14 cellular contexts compared by ENCODE assay signal in the genomic region with DNA sequence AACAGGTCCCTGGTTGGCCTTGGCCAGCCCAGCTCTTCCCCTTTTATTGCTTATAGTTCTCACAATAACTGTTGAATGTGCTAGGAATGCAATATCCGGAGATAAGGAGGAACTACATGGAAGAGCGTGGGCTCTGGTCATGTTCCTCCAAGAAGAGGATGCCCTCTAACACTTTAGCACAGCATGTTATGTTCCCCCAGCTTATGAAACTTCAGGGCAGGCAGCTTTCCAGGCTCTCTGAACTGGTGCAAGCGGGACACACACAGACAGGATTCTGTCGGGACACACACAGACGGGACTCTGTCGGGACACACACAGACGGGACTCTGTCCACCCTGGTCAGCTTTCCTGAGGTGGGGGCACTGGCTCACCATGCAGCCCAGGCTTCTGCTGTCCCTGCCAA.
A peak's percentile ranks its signal among the peaks of the same experiment; 100 is the strongest.
DNase-seq lines count a peak whose midpoint lies in the region; ATAC-seq and TF ChIP-seq lines count a peak whose summit lies in the region.
"Had no signal": no experiment of that assay in that cellular context is flagged by ENCODE, and none has a peak within 500 bp of the region (broad histone marks: within the 10 kb centered on the region; RNA-seq: fewer than 3 reads in every experiment).

No MANE protein-coding gene starts in this region.

- peaks cover 2% of the 10 kb centered on the region for H3K27me3 Mint-ChIP-seq in neural progenitor cell (ENCODE audit: insufficient read depth, low read depth)

- no peak overlapping the region for H3K4me2 ChIP-seq in neural progenitor cell

- no peak overlapping the region for H3K4me3 ChIP-seq in neural progenitor cell
- H3K4me3 ChIP-seq in uterus: no peak overlapping the region

- no peaks in the 10 kb centered on the region for H4K20me1 ChIP-seq in neural progenitor cell (ENCODE audit: low read depth)

- no peak for TF ChIP-seq POLR2A in uterus (IDR thresholded peaks at IDR 0.05)

- H3K36me3 ChIP-seq in neural progenitor cell: no peaks in the 10 kb centered on the region
- no peaks in the 10 kb centered on the region for H3K36me3 ChIP-seq in uterus

- no peak for TF ChIP-seq CTCF in neural progenitor cell (IDR thresholded peaks at IDR 0.05)
- TF ChIP-seq CTCF in uterus (IDR thresholded peaks at IDR 0.05): no peak

- no peak overlapping the region for H3K27ac Mint-ChIP-seq in neural progenitor cell

- no peaks in the 10 kb centered on the region for H3K27me3 ChIP-seq in neural progenitor cell
- no peaks in the 10 kb centered on the region for H3K27me3 ChIP-seq in uterus

- H3K4me3 Mint-ChIP-seq in neural progenitor cell: no peak overlapping the region

- no peak overlapping the region for H3K9ac ChIP-seq in neural progenitor cell

- H3K79me2 ChIP-seq in neural progenitor cell (ENCODE audit: low read depth): no peaks in the 10 kb centered on the region

- no peaks in the 10 kb centered on the region for H3K4me1 ChIP-seq in neural progenitor cell
- H3K4me1 ChIP-seq in uterus: no peaks in the 10 kb centered on the region

- no peak overlapping the region for H3K27ac ChIP-seq in neural progenitor cell
- H3K27ac ChIP-seq in uterus: peak overlapping the region; percentile 28 to 46
- H3K27ac ChIP-seq: RWPE1 had no signal

- ATAC-seq in Right ventricle myocardium superior (ENCODE audit: poor library complexity) (peak; percentile 92), GM18867 (IDR thresholded peaks at IDR 0.05; ENCODE audit: unreplicated experiment) (no peak)

- intact Hi-C loops in Right ventricle myocardium superior (cut with DNase I): no loop called here
- intact Hi-C loops in uterus (cut with DNase I; ENCODE audit: low total_unique reads): no loop called here

- no peaks in the 10 kb centered on the region for H3K9me3 ChIP-seq in neural progenitor cell (ENCODE audit: low read depth)
- H3K9me3 ChIP-seq in uterus: no peaks in the 10 kb centered on the region

- DNase-seq in SIG-M5 treated with dmso at 0.1 percent for 504 hours (lab: John Stamatoyannopoulos, UW; ENCODE audit: unreplicated experiment) (peak; percentile 49), SIG-M5 (lab: John Stamatoyannopoulos, UW) (no peak), Right ventricle myocardium superior (peak; percentile 80), neural progenitor cell (ENCODE audit: low spot score) (no peak), uterus (peak; percentile 52 to 60), cortex of kidney (lab: John Stamatoyannopoulos, UW) (no peak), NCI-H1694 treated with DMSO at 0.1 percent for 48 hours (lab: John Stamatoyannopoulos, UW) (no peak)
- DNase-seq: activated naive CD4-positive, alpha-beta T cell; central memory CD4-positive, alpha-beta T cell; NCI-H1417; NCI-H524 treated with DMSO at 0.1 percent for 48 hours; T-helper 9 cell had no signal

- H3K36me3 Mint-ChIP-seq in neural progenitor cell: no peaks in the 10 kb centered on the region

- H2AFZ ChIP-seq in neural progenitor cell (replicated peaks): peak overlapping the region; percentile 57

- H3K9me3 Mint-ChIP-seq in neural progenitor cell: no peaks in the 10 kb centered on the region

- peaks cover 2% of the 10 kb centered on the region for H3K4me1 Mint-ChIP-seq in neural progenitor cell

- H3F3A ChIP-seq in neural progenitor cell (ENCODE audit: low read depth): no peaks in the 10 kb centered on the region

Comparison
In these comparisons a context has a peak if more than half of its experiments do, and no peak if none do; other contexts are left out.
1. DNase-seq: peak in SIG-M5 treated with dmso at 0.1 percent for 504 hours (single experiment), Right ventricle myocardium superior (single experiment) and uterus (2 of 2); none in SIG-M5 (single experiment), neural progenitor cell (single experiment), cortex of kidney (single experiment) and NCI-H1694 treated with DMSO at 0.1 percent for 48 hours (single experiment).